ENCODE assay signal across 8 cellular contexts in genomic region chr6:31087494-31088089, GRCh38. TPM values are rescaled to one million over a fixed set of nuclear protein-coding genes. Genes with fewer than 3 reads are reported as not detected.
A peak's percentile ranks its signal among the peaks of the same experiment; 100 is the strongest.
DNase-seq lines count a peak whose midpoint lies in the region; ATAC-seq lines count a peak whose summit lies in the region.

No MANE protein-coding gene starts in this region.

- intact Hi-C loops in left cardiac atrium (cut with DNase I) = loop anchor here in 1 of 2 donors (5.0 kb wide), 1 partner anchor 260 kb away; no protein-coding TSS in a partner anchor

- no peaks in the 10 kb centered on the region for H3K9me3 ChIP-seq in adipocyte (ENCODE audit: control insufficient read depth, low read length)

- peaks cover 22% of the 10 kb centered on the region for H3K4me1 ChIP-seq in adipocyte (ENCODE audit: control insufficient read depth, insufficient read depth, low read length)

- ATAC-seq in GM19043 (IDR thresholded peaks at IDR 0.05; ENCODE audit: low read depth, unreplicated experiment) = peak; percentile 45
- ATAC-seq in left cardiac atrium = peak; percentile 93 to 97
- ATAC-seq in HG02642 (IDR thresholded peaks at IDR 0.05; ENCODE audit: poor library complexity, unreplicated experiment) = no peak

- no peaks in the 10 kb centered on the region for H3K27me3 ChIP-seq in adipocyte (replicated peaks; ENCODE audit: control insufficient read depth, insufficient read depth, low read length)

- peak overlapping the region; percentile 60 for H3K9ac ChIP-seq in adipocyte (ENCODE audit: low read length)

- DNase-seq in AG08396 (ENCODE audit: low spot score) (peak; percentile 84), NCI-H128 (lab: John Stamatoyannopoulos, UW; ENCODE audit: unreplicated experiment) (peak; percentile 83), T-helper 1 cell (peak; percentile 69 to 91 (median 83)), adipocyte (ENCODE audit: low read depth) (peak; percentile 98), left cardiac atrium (peak; percentile 88), retina (peak; percentile 81)

- H3K4me3 ChIP-seq in adipocyte (ENCODE audit: low read length) = peak overlapping the region; percentile 9

- no peaks in the 10 kb centered on the region for H3K36me3 ChIP-seq in adipocyte (ENCODE audit: control insufficient read depth, insufficient read depth, low read length, severe bottlenecking)

RNA-seq across cellular contexts. Expression of gene C6orf15, which starts 24.8 kb away (rescaled TPM):
- not detected for total RNA-seq in left cardiac atrium

RNA-seq across cellular contexts. Expression of gene PSORS1C1, which starts 27.0 kb away (rescaled TPM):
- 1 to 10 TPM; 1.1 to 1.9 TPM for total RNA-seq in left cardiac atrium

RNA-seq across cellular contexts. Expression of gene CDSN, which starts 32.7 kb away (rescaled TPM):
- under 1 TPM in 1 of 2 donors, not detected in 1; 0.10 TPM for total RNA-seq in left cardiac atrium

RNA-seq across cellular contexts. Expression of gene PSORS1C2, which starts 51.3 kb away (rescaled TPM):
- not detected for total RNA-seq in left cardiac atrium
